22 cellular contexts compared by ENCODE assay signal in the genomic region with DNA sequence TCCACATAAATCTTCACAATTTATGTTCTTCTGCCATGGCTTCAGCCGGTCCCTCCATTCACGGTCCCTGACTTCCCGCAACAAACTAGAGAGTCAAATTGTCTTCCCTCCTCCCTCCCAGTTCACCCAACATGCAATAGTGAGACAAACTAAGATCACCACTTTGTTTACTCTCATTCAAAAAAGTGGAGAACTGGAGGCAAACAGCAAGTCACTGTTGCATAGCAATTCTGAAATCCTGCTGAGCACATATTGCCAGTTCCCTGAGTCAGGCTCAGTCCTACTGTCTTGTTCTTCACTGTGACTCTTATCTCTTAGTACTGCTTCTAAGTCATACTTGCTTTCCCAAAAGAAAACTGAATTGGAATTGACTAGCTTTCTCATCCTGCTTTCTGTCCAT.
"Had no signal": no experiment of that assay in that cellular context is flagged by ENCODE, and none has a peak within 500 bp of the region (broad histone marks: within the 10 kb centered on the region; RNA-seq: fewer than 3 reads in every experiment).

No MANE protein-coding gene starts in this region.

- H3K27ac ChIP-seq: KMS-11, RWPE1 had no signal

- H3K9me3 ChIP-seq: SK-N-SH had no signal

- DNase-seq: Kasumi-1, MV-4-11, NCI-H1048, NCI-H1105 treated with DMSO at 0.1 percent for 48 hours, NCI-H1417 treated with DMSO at 0.1 percent for 48 hours, NCI-H146, NCI-H1694 treated with DMSO at 0.1 percent for 48 hours, NCI-H1930, NCI-H2081, NCI-H2107, NCI-H2227 treated with DMSO at 0.1 percent for 48 hours, NCI-H510A, NCI-H524 treated with DMSO at 0.1 percent for 48 hours, NCI-H69, NCI-H774, SHP77, SK-N-SH, SW 1271 had no signal

- H3K9ac ChIP-seq: KMS-11, SK-N-SH had no signal

- H3K9me2 ChIP-seq: SK-N-SH had no signal

- ATAC-seq: HepG2, Panc1 had no signal

- H3K4me2 ChIP-seq: KMS-11, SK-N-SH had no signal
